In genomic region chr1:25086518-25087079, GRCh38 we compare ENCODE assay signal across 8 cellular contexts.
"Had no signal": no experiment of that assay in that cellular context is flagged by ENCODE, and none has a peak within 500 bp of the region (broad histone marks: within the 10 kb centered on the region; RNA-seq: fewer than 3 reads in every experiment).

No MANE protein-coding gene starts in this region.

- H3K36me3 ChIP-seq: HAP-1 had no signal

- DNase-seq: GM23248, GOT3, H7, IMR-90, KBM-7 had no signal

- H3K27ac ChIP-seq: GM23248, KMS-11 had no signal

- H2AFZ ChIP-seq: GM23248 had no signal

- H3K9ac ChIP-seq: GM23248, KMS-11 had no signal

- ATAC-seq: HCT116 had no signal

- H3K4me1 ChIP-seq: HAP-1 had no signal

- H3K4me3 ChIP-seq: GM23248, HAP-1 had no signal

- H3K4me2 ChIP-seq: KMS-11 had no signal

- H3K9me3 ChIP-seq: HAP-1 had no signal
